Comparison of ENCODE assay signal across 1 cellular context in the genomic region with DNA sequence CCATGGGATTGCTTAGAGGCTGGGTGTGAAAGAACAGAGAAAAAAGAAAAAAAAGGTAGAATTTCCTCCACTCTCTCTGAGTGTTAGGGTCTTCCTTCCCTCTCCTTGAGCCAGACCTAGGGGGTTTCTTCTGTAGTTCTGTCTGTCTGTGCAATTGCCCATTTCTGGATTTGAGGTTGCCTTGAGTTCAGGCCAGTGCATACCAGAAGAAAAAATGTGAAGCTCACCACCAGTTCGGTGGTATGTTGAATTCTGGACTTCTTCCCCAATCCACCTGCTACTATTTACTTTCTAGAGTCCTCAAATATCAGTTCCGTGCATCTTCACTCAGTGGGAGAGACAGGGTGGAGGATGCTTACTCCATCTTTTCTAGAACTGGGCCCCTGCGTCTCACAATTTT.
TF ChIP-seq lines count a peak whose summit lies in the region.

No MANE protein-coding gene starts in this region.

TF ChIP-seq in HCT116, 20 proteins besides CTCF, POLR2A, EP300 and RAD21 (continued from another document):
- TF ChIP-seq ATF3 (IDR thresholded peaks at IDR 0.05) (no peak), ZNF274 (IDR thresholded peaks at IDR 0.05; ENCODE audit: low read depth, low read length) (no peak), SRF (IDR thresholded peaks at IDR 0.05; ENCODE audit: low read depth) (no peak), ELF1 (IDR thresholded peaks at IDR 0.05; ENCODE audit: borderline replicate concordance, low read depth) (no peak), JUND (IDR thresholded peaks at IDR 0.05) (no peak), EZH2 (IDR thresholded peaks at IDR 0.05) (no peak), SIN3A (IDR thresholded peaks at IDR 0.05; ENCODE audit: low read depth) (no peak)
- TF ChIP-seq, protein P1, sequence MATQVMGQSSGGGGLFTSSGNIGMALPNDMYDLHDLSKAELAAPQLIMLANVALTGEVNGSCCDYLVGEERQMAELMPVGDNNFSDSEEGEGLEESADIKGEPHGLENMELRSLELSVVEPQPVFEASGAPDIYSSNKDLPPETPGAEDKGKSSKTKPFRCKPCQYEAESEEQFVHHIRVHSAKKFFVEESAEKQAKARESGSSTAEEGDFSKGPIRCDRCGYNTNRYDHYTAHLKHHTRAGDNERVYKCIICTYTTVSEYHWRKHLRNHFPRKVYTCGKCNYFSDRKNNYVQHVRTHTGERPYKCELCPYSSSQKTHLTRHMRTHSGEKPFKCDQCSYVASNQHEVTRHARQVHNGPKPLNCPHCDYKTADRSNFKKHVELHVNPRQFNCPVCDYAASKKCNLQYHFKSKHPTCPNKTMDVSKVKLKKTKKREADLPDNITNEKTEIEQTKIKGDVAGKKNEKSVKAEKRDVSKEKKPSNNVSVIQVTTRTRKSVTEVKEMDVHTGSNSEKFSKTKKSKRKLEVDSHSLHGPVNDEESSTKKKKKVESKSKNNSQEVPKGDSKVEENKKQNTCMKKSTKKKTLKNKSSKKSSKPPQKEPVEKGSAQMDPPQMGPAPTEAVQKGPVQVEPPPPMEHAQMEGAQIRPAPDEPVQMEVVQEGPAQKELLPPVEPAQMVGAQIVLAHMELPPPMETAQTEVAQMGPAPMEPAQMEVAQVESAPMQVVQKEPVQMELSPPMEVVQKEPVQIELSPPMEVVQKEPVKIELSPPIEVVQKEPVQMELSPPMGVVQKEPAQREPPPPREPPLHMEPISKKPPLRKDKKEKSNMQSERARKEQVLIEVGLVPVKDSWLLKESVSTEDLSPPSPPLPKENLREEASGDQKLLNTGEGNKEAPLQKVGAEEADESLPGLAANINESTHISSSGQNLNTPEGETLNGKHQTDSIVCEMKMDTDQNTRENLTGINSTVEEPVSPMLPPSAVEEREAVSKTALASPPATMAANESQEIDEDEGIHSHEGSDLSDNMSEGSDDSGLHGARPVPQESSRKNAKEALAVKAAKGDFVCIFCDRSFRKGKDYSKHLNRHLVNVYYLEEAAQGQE (IDR thresholded peaks at IDR 0.05; ENCODE audit: low read depth): no peak
